ENCODE assay signal across 17 cellular contexts in genomic region chr4:121168446-121168845, GRCh38. TPM values are rescaled to one million over a fixed set of nuclear protein-coding genes. Genes with fewer than 3 reads are reported as not detected.
DNase-seq lines count a peak whose midpoint lies in the region; ATAC-seq and TF ChIP-seq lines count a peak whose summit lies in the region.
"Had no signal": no experiment of that assay in that cellular context is flagged by ENCODE, and none has a peak within 500 bp of the region (broad histone marks: within the 10 kb centered on the region; RNA-seq: fewer than 3 reads in every experiment).

No MANE protein-coding gene starts in this region.

- peaks cover 0 to 4% (median 0%) of the 10 kb centered on the region in 9 donors for H3K9me3 Mint-ChIP-seq in naive thymus-derived CD8-positive, alpha-beta T cell
- H3K9me3 Mint-ChIP-seq: HFFc6, IgD-negative memory B cell had no signal

- no peak overlapping the region for H3K4me3 Mint-ChIP-seq in T-helper 17 cell
- no peak overlapping the region for H3K4me3 Mint-ChIP-seq in naive thymus-derived CD8-positive, alpha-beta T cell
- H3K4me3 Mint-ChIP-seq: activated naive CD8-positive, alpha-beta T cell treated with anti-CD3 and anti-CD28 coated beads, Interleukin-2, amount 10 ng/mL, durations not matched to agents 7 days and 5 days; HFFc6; IgD-negative memory B cell; T-helper 1 cell treated with Interleukin-12 subunit alpha and Interleukin-12 subunit beta and Interleukin-4 antibody, amounts not matched to agents 30 μg/mL and 1 μg/mL, for 36 hours had no signal

- DNase-seq in T-helper 17 cell (no peak), GM19240 (ENCODE audit: insufficient read length, low spot score) (no peak), dorsolateral prefrontal cortex (no peak), left lobe of liver (ENCODE audit: low spot score) (no peak)
- no peak for DNase-seq in naive thymus-derived CD8-positive, alpha-beta T cell
- DNase-seq: activated naive CD8-positive, alpha-beta T cell treated with anti-CD3 and anti-CD28 coated beads, Interleukin-2, amount 10 ng/mL, durations not matched to agents 7 days and 5 days; cerebellar nuclear complex; EL; HFFc6; NCI-H1105 treated with DMSO at 0.1 percent for 48 hours; occipital lobe had no signal

- no peak overlapping the region for H3K4me3 ChIP-seq in dorsolateral prefrontal cortex
- H3K4me3 ChIP-seq: skin epidermis had no signal

- ATAC-seq in GM18907 (IDR thresholded peaks at IDR 0.05; ENCODE audit: unreplicated experiment) (peak; percentile 51), GM21723 (IDR thresholded peaks at IDR 0.05; ENCODE audit: unreplicated experiment) (peak; percentile 69), HG03064 (IDR thresholded peaks at IDR 0.05; ENCODE audit: low read depth, unreplicated experiment) (peak; percentile 50), T-helper 17 cell (no peak), left lobe of liver (no peak)
- ATAC-seq in naive thymus-derived CD8-positive, alpha-beta T cell: no peak

- H3K27me3 Mint-ChIP-seq in T-helper 17 cell: no peaks in the 10 kb centered on the region
- H3K27me3 Mint-ChIP-seq in naive thymus-derived CD8-positive, alpha-beta T cell: no peaks in the 10 kb centered on the region
- H3K27me3 Mint-ChIP-seq: activated naive CD8-positive, alpha-beta T cell treated with anti-CD3 and anti-CD28 coated beads, Interleukin-2, amount 10 ng/mL, durations not matched to agents 7 days and 5 days; IgD-negative memory B cell had no signal

- TF ChIP-seq CTCF in dorsolateral prefrontal cortex (IDR thresholded peaks at IDR 0.05 in 54 of 56, conservative IDR thresholded peaks at IDR 0.05 in 2 of 56; ENCODE audit: low read depth in 1 of 56, partially characterized antibody in 56 of 56): no peak

- no peaks in the 10 kb centered on the region for H3K9me3 ChIP-seq in T-helper 17 cell (ENCODE audit: control insufficient read depth, low read length, poor library complexity, severe bottlenecking)

- peak overlapping the region; percentile 71 for H3K27ac Mint-ChIP-seq in T-helper 17 cell
- H3K27ac Mint-ChIP-seq in naive thymus-derived CD8-positive, alpha-beta T cell: peak overlapping the region in 2 of 10 donors; percentile 47 to 82
- H3K27ac Mint-ChIP-seq: activated naive CD8-positive, alpha-beta T cell treated with anti-CD3 and anti-CD28 coated beads, Interleukin-2, amount 10 ng/mL, durations not matched to agents 7 days and 5 days; HFFc6; T-helper 1 cell treated with Interleukin-12 subunit alpha and Interleukin-12 subunit beta and Interleukin-4 antibody, amounts not matched to agents 30 μg/mL and 1 μg/mL, for 36 hours had no signal

- POLR2A ChIA-PET in naive thymus-derived CD8-positive, alpha-beta T cell (lab: Charles Lee): interaction anchor here (0.7 kb wide), 1 partner anchor 12 kb away, joined by 3 read pairs; no protein-coding TSS in a partner anchor

- H3K36me3 Mint-ChIP-seq in T-helper 17 cell (ENCODE audit: low read depth): no peaks in the 10 kb centered on the region
- H3K36me3 Mint-ChIP-seq in naive thymus-derived CD8-positive, alpha-beta T cell: no peaks in the 10 kb centered on the region
- H3K36me3 Mint-ChIP-seq: IgD-negative memory B cell had no signal

- no peak overlapping the region for H3K27ac ChIP-seq in dorsolateral prefrontal cortex
- H3K27ac ChIP-seq: skin epidermis had no signal

- intact Hi-C loops in dorsolateral prefrontal cortex (cut with DNase I): no loop called here

- peaks cover 0 to 4% (median 0%) of the 10 kb centered on the region in 45 donors for H3K27me3 ChIP-seq in dorsolateral prefrontal cortex

- peaks cover 19% of the 10 kb centered on the region for H3K4me1 Mint-ChIP-seq in T-helper 17 cell
- peaks cover 33 to 67% (median 47%) of the 10 kb centered on the region in 4 donors for H3K4me1 Mint-ChIP-seq in naive thymus-derived CD8-positive, alpha-beta T cell

RNA-seq across cellular contexts. Expression of gene TNIP3, which starts 4.3 kb away (rescaled TPM):
- under 1 TPM; 0.12 to 0.47 TPM for total RNA-seq in T-helper 17 cell
- under 1 TPM; 0.29 to 0.49 TPM for total RNA-seq in naive thymus-derived CD8-positive, alpha-beta T cell
- polyA plus RNA-seq in naive thymus-derived CD8-positive, alpha-beta T cell: 1 to 10 TPM in 2 of 3 donors, under 1 TPM in 1; 0.88 to 8.0 (median 1.1) TPM
- 1 to 10 TPM in 53 of 120 experiments, under 1 TPM in 56, not detected in 11; 0.32 to 3.7 (median 0.99) TPM for total RNA-seq in dorsolateral prefrontal cortex
- total RNA-seq in left lobe of liver: not detected
- polyA plus RNA-seq: IgD-negative memory B cell had no signal

Comparison
In these comparisons a context has a peak if more than half of its experiments do, and no peak if none do; other contexts are left out.
1. ATAC-seq: peak in GM18907 (single experiment), GM21723 (single experiment) and HG03064 (single experiment); none in T-helper 17 cell (single experiment), naive thymus-derived CD8-positive, alpha-beta T cell (0 of 2) and left lobe of liver (single experiment).